In the genomic region with DNA sequence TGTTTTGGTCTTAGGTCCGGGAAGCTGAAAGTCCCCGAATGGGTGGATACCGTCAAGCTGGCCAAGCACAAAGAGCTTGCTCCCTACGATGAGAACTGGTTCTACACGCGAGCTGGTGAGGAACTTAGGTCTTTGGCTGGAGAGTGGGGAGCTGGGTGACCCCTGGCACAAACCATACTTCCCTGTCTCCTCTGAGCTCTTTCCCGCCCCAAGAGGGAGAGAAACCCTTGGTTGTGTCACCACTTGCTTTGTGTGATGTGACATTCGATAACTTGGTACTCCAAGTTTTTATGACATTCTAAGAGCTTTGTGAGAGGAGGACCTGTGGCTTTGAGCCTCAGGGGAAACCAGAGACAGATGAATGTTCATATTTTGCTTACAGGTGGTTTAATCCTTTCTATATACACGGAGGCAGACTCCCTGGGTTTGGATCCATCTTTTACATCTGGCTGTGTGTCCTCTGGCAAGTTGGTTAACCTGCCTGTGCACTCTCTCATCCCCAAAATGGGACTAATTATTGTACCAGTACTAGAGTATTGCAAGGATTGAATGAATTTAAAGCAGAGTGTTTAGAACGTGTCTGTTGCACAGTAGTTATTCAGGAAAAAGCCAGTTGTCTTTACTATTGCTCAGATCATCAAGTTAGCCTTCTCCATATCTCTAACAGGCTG, we compare ENCODE assay signal across 1 cellular context.
TF ChIP-seq lines count a peak whose summit lies in the region.

No MANE protein-coding gene starts in this region.

TF ChIP-seq in HCT116, 20 proteins besides CTCF, POLR2A, EP300 and RAD21 (continued from another document):
- TF ChIP-seq REST (IDR thresholded peaks at IDR 0.05; ENCODE audit: low read depth) (no peak), SP1 (IDR thresholded peaks at IDR 0.05; ENCODE audit: low read depth) (no peak), FOSL1 (IDR thresholded peaks at IDR 0.05; ENCODE audit: low read depth) (no peak), EZH2 (IDR thresholded peaks at IDR 0.05) (no peak), POLR2AphosphoS5 (IDR thresholded peaks at IDR 0.05; ENCODE audit: low read depth, low read length) (no peak; the same call in 1 of the 2 replicates), SIN3A (IDR thresholded peaks at IDR 0.05; ENCODE audit: low read depth) (no peak), YY1 (IDR thresholded peaks at IDR 0.05; ENCODE audit: extremely low read depth, insufficient replicate concordance, low read depth, low read length) (no peak), ZFX (IDR thresholded peaks at IDR 0.05) (no peak), SRF (IDR thresholded peaks at IDR 0.05; ENCODE audit: low read depth) (no peak), CBX3 (IDR thresholded peaks at IDR 0.05; ENCODE audit: low read depth) (no peak), EGR1 (IDR thresholded peaks at IDR 0.05; ENCODE audit: low read depth) (no peak)
- TF ChIP-seq, protein P1, sequence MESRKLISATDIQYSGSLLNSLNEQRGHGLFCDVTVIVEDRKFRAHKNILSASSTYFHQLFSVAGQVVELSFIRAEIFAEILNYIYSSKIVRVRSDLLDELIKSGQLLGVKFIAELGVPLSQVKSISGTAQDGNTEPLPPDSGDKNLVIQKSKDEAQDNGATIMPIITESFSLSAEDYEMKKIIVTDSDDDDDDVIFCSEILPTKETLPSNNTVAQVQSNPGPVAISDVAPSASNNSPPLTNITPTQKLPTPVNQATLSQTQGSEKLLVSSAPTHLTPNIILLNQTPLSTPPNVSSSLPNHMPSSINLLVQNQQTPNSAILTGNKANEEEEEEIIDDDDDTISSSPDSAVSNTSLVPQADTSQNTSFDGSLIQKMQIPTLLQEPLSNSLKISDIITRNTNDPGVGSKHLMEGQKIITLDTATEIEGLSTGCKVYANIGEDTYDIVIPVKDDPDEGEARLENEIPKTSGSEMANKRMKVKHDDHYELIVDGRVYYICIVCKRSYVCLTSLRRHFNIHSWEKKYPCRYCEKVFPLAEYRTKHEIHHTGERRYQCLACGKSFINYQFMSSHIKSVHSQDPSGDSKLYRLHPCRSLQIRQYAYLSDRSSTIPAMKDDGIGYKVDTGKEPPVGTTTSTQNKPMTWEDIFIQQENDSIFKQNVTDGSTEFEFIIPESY (IDR thresholded peaks at IDR 0.05; ENCODE audit: extremely low read depth, insufficient replicate concordance, low read length), result no peak
- TF ChIP-seq, protein P2, sequence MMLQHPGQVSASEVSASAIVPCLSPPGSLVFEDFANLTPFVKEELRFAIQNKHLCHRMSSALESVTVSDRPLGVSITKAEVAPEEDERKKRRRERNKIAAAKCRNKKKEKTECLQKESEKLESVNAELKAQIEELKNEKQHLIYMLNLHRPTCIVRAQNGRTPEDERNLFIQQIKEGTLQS (IDR thresholded peaks at IDR 0.05), result no peak
